ENCODE assay signal across 8 cellular contexts in genomic region chr17:69335018-69335417, GRCh38. TPM values are rescaled to one million over a fixed set of nuclear protein-coding genes. Genes with fewer than 3 reads are reported as not detected.
A peak's percentile ranks its signal among the peaks of the same experiment; 100 is the strongest.
DNase-seq lines count a peak whose midpoint lies in the region; ATAC-seq and FAIRE-seq lines count a peak whose summit lies in the region.

No MANE protein-coding gene starts in this region.

- FAIRE-seq in RCC 7860 (lab: Jason Lieb, UNC) = peak; percentile 36
- FAIRE-seq in frontal cortex (lab: Jason Lieb, UNC) = peak; percentile 31

- peak; percentile 40 for DNase-seq in AG20443 (ENCODE audit: low spot score)
- no peak for DNase-seq in RCC 7860 (ENCODE audit: low spot score)
- DNase-seq in frontal cortex (ENCODE audit: low spot score in 2 of 2) = peak in 1 of 2 donors; percentile 18
- DNase-seq in stimulated activated CD4-positive, alpha-beta T cell treated with anti-CD3 and anti-CD28 coated beads, Interleukin-1b, Interleukin-23, amount 100 ng/mL, for 48 hours = no peak

- ATAC-seq in GM18909 (IDR thresholded peaks at IDR 0.05; ENCODE audit: poor library complexity, unreplicated experiment) (peak; percentile 54), GM19324 (IDR thresholded peaks at IDR 0.05; ENCODE audit: low FRiP score, unreplicated experiment) (no peak), HG03280 (IDR thresholded peaks at IDR 0.05; ENCODE audit: unreplicated experiment) (no peak), HG02571 (IDR thresholded peaks at IDR 0.05; ENCODE audit: unreplicated experiment) (no peak)

RNA-seq across cellular contexts. Expression of gene ABCA5, which starts 8.1 kb away (rescaled TPM):
- total RNA-seq in frontal cortex = 49.3 TPM
